ENCODE assay signal across 26 cellular contexts in genomic region chr17:80138856-80139426, GRCh38. TPM values are rescaled to one million over a fixed set of nuclear protein-coding genes. Genes with fewer than 3 reads are reported as not detected.
"Had no signal": no experiment of that assay in that cellular context is flagged by ENCODE, and none has a peak within 500 bp of the region (broad histone marks: within the 10 kb centered on the region; RNA-seq: fewer than 3 reads in every experiment).

No MANE protein-coding gene starts in this region.

- H3K27me3 ChIP-seq: adrenal gland, breast epithelium, MG63, Peyer's patch had no signal

- H3K4me1 ChIP-seq: breast epithelium, Peyer's patch had no signal

- H3K4me3 Mint-ChIP-seq: activated CD8-positive, alpha-beta T cell treated with anti-CD3 and anti-CD28 coated beads, Interleukin-2, amount 10 ng/mL, durations not matched to agents 7 days and 5 days; activated naive CD8-positive, alpha-beta T cell treated with anti-CD3 and anti-CD28 coated beads, Interleukin-2, amount 10 ng/mL, durations not matched to agents 7 days and 5 days; activated T-helper 17 cell treated with anti-CD3 and anti-CD28 coated beads, Interleukin-2, amount 50 U/mL, for 72 hours; T-helper 17 cell; WTC11 had no signal

- H3K27me3 Mint-ChIP-seq: activated naive CD8-positive, alpha-beta T cell treated with anti-CD3 and anti-CD28 coated beads, Interleukin-2, amount 10 ng/mL, durations not matched to agents 7 days and 5 days; activated T-helper 17 cell treated with anti-CD3 and anti-CD28 coated beads, Interleukin-2, amount 50 U/mL, for 72 hours; T-helper 17 cell had no signal

- H3K4me1 Mint-ChIP-seq: activated T-helper 17 cell treated with anti-CD3 and anti-CD28 coated beads, Interleukin-2, amount 50 U/mL, for 72 hours; WTC11 had no signal

- H3K27ac ChIP-seq: adrenal gland, breast epithelium, Peyer's patch, RWPE1 had no signal

- H3K9me3 Mint-ChIP-seq: activated naive CD8-positive, alpha-beta T cell treated with anti-CD3 and anti-CD28 coated beads, Interleukin-2, amount 10 ng/mL, durations not matched to agents 7 days and 5 days; activated T-helper 17 cell treated with anti-CD3 and anti-CD28 coated beads, Interleukin-2, amount 50 U/mL, for 72 hours; WTC11 had no signal

- ATAC-seq: activated CD8-positive, alpha-beta T cell treated with anti-CD3 and anti-CD28 coated beads, Interleukin-2, amount 10 ng/mL, durations not matched to agents 7 days and 5 days; activated T-helper 17 cell treated with anti-CD3 and anti-CD28 coated beads, Interleukin-2, amount 50 U/mL, for 72 hours; T-helper 17 cell; WTC11 had no signal

- H3K27ac Mint-ChIP-seq: activated CD8-positive, alpha-beta T cell treated with anti-CD3 and anti-CD28 coated beads, Interleukin-2, amount 10 ng/mL, durations not matched to agents 7 days and 5 days; activated naive CD8-positive, alpha-beta T cell treated with anti-CD3 and anti-CD28 coated beads, Interleukin-2, amount 10 ng/mL, durations not matched to agents 7 days and 5 days; activated T-helper 17 cell treated with anti-CD3 and anti-CD28 coated beads, Interleukin-2, amount 50 U/mL, for 72 hours; WTC11 had no signal

- H3K9me3 ChIP-seq: adrenal gland, breast epithelium, MG63, Peyer's patch had no signal

- H3K4me3 ChIP-seq: adrenal gland, breast epithelium, MG63, Peyer's patch had no signal

- DNase-seq: activated CD4-positive, alpha-beta T cell treated with anti-CD3 and anti-CD28 coated beads for 48 hours; activated CD4-positive, alpha-beta T cell treated with anti-CD3 and anti-CD28 coated beads, Interleukin-2, amount 50 U/mL, for 4 hours; activated CD4-positive, CD25-positive, alpha-beta regulatory T cell treated with anti-CD3 and anti-CD28 coated beads, Interleukin-2, amount 50 U/mL, for 72 hours; activated CD8-positive, alpha-beta T cell treated with anti-CD3 and anti-CD28 coated beads, Interleukin-2, amount 10 ng/mL, durations not matched to agents 7 days and 5 days; activated naive CD4-positive, alpha-beta T cell treated with anti-CD3 and anti-CD28 coated beads, Interleukin-2, amount 50 U/mL, for 16 hours; activated naive CD8-positive, alpha-beta T cell treated with anti-CD3 and anti-CD28 coated beads, Interleukin-2, amount 10 ng/mL, durations not matched to agents 7 days and 5 days; aorta; caudate nucleus; MG63; MV-4-11; NCI-H1092 treated with DMSO at 0.1 percent for 48 hours; NCI-H1417 treated with DMSO at 0.1 percent for 48 hours; NCI-H1694; NCI-H2029 treated with DMSO at 0.1 percent for 48 hours; NCI-H345; NCI-H510A; NCI-H526 treated with DMSO at 0.1 percent for 48 hours; Peyer's patch; SHP77 treated with DMSO at 0.1 percent for 48 hours; T-helper 17 cell; T-helper 9 cell had no signal

RNA-seq across cellular contexts. Expression of gene CARD14, which starts 30.9 kb away (rescaled TPM):
- total RNA-seq: activated CD8-positive, alpha-beta T cell treated with anti-CD3 and anti-CD28 coated beads, Interleukin-2, amount 10 ng/mL, durations not matched to agents 7 days and 5 days; activated naive CD8-positive, alpha-beta T cell treated with anti-CD3 and anti-CD28 coated beads, Interleukin-2, amount 10 ng/mL, durations not matched to agents 7 days and 5 days; activated T-helper 17 cell treated with anti-CD3 and anti-CD28 coated beads, Interleukin-2, amount 50 U/mL, for 72 hours; T-helper 17 cell had no signal
